In genomic region chr20:51365670-51366069, GRCh38 we compare ENCODE assay signal across 11 cellular contexts.
DNase-seq lines count a peak whose midpoint lies in the region; ATAC-seq, FAIRE-seq and TF ChIP-seq lines count a peak whose summit lies in the region.
"Had no signal": no experiment of that assay in that cellular context is flagged by ENCODE, and none has a peak within 500 bp of the region (broad histone marks: within the 10 kb centered on the region; RNA-seq: fewer than 3 reads in every experiment).

No MANE protein-coding gene starts in this region.

- peak overlapping the region; percentile 99 for H3K27ac Mint-ChIP-seq in HFFc6
- H3K27ac Mint-ChIP-seq in astrocyte (ENCODE audit: unreplicated experiment) = peak overlapping the region; percentile 99

- H3K4me3 Mint-ChIP-seq in HFFc6 (peak overlapping the region; percentile 66), astrocyte (ENCODE audit: unreplicated experiment) (no peak overlapping the region)

- H3K4me1 Mint-ChIP-seq in HFFc6 (ENCODE audit: low read depth) = peaks cover 75% of the 10 kb centered on the region
- peaks cover 43% of the 10 kb centered on the region for H3K4me1 Mint-ChIP-seq in astrocyte (ENCODE audit: low read depth, unreplicated experiment)

- no peak overlapping the region for H2AFZ ChIP-seq in astrocyte (ENCODE audit: low read depth, low read length)

- peak overlapping the region; percentile 73 for H3K4me2 ChIP-seq in astrocyte (ENCODE audit: low read length)

- H3K27ac ChIP-seq in astrocyte (ENCODE audit: low read depth, low read length) = peak overlapping the region; percentile 100

- H4K20me1 ChIP-seq in astrocyte (ENCODE audit: insufficient read depth, low read length) = no peaks in the 10 kb centered on the region

- peaks cover 48% of the 10 kb centered on the region for H3K4me1 ChIP-seq in astrocyte (ENCODE audit: insufficient read depth, low read length)

- TF ChIP-seq CTCF in HFFc6 (IDR thresholded peaks at IDR 0.05) (no peak), astrocyte (IDR thresholded peaks at IDR 0.05; ENCODE audit: insufficient read depth, low read depth, low read length) (no peak)

- H3K9ac ChIP-seq in astrocyte (ENCODE audit: low read length) = peak overlapping the region; percentile 92

- peaks cover 8% of the 10 kb centered on the region for H3K9me3 ChIP-seq in astrocyte (ENCODE audit: insufficient read depth, low read depth, low read length)

- H3K36me3 Mint-ChIP-seq in HFFc6 (ENCODE audit: low read depth) (peaks cover 14% of the 10 kb centered on the region), astrocyte (ENCODE audit: low read depth, unreplicated experiment) (peaks cover 6% of the 10 kb centered on the region)

- intact Hi-C loops in left ventricle myocardium superior (cut with micrococcal nuclease) = no loop called here

- DNase-seq in HFFc6 (peak; percentile 80), astrocyte (ENCODE audit: low read depth) (peak; percentile 97), left ventricle myocardium superior (no peak), stromal cell of bone marrow (ENCODE audit: low read depth) (peak; percentile 72), G401 (ENCODE audit: low spot score) (no peak)
- no peak for DNase-seq in activated naive CD4-positive, alpha-beta T cell (lab: John Stamatoyannopoulos, UW)
- DNase-seq: activated CD8-positive, alpha-beta memory T cell treated with anti-CD3 and anti-CD28 coated beads, Interleukin-2, amount 50 U/mL, for 4 hours had no signal

- H3K27me3 Mint-ChIP-seq in HFFc6 (ENCODE audit: insufficient read depth) (peaks cover 3% of the 10 kb centered on the region; the same call in 1 of the 2 replicates), astrocyte (ENCODE audit: low read depth, unreplicated experiment) (no peaks in the 10 kb centered on the region)

- H3K9me3 Mint-ChIP-seq in HFFc6 = peaks cover 14% of the 10 kb centered on the region
- H3K9me3 Mint-ChIP-seq in astrocyte (ENCODE audit: unreplicated experiment) = peaks cover 18% of the 10 kb centered on the region

- peaks cover 18% of the 10 kb centered on the region for H3K79me2 ChIP-seq in astrocyte (ENCODE audit: insufficient read depth, low read length)

- H3K4me3 ChIP-seq in astrocyte (ENCODE audit: insufficient read depth, low read depth, low read length) = no peak overlapping the region
- H3K4me3 ChIP-seq: K562 had no signal

- H3K36me3 ChIP-seq in astrocyte (ENCODE audit: insufficient read depth, low read length) = no peaks in the 10 kb centered on the region

- peak; percentile 48 for ATAC-seq in left ventricle myocardium superior
- ATAC-seq in GM21360 (IDR thresholded peaks at IDR 0.05; ENCODE audit: unreplicated experiment) = no peak
- no peak for ATAC-seq in HG02840 (IDR thresholded peaks at IDR 0.05; ENCODE audit: low FRiP score, unreplicated experiment)
- ATAC-seq: K562, left colon had no signal

- in situ Hi-C loops in G401 (cut with HindIII; ENCODE audit: low sequenced_read_pairs) = no loop called here

- H3K27me3 ChIP-seq in astrocyte (ENCODE audit: insufficient read depth, low read length) = no peaks in the 10 kb centered on the region

- FAIRE-seq in astrocyte (lab: Jason Lieb, UNC) = peak; percentile 54
- FAIRE-seq: K562 had no signal

Comparison
In these comparisons a context has a peak if more than half of its experiments do, and no peak if none do; other contexts are left out.
1. DNase-seq: peak in HFFc6 (single experiment), astrocyte (single experiment) and stromal cell of bone marrow (single experiment); none in left ventricle myocardium superior (single experiment), G401 (single experiment) and activated naive CD4-positive, alpha-beta T cell (0 of 4).